ENCODE assay signal across 8 cellular contexts in the genomic region with DNA sequence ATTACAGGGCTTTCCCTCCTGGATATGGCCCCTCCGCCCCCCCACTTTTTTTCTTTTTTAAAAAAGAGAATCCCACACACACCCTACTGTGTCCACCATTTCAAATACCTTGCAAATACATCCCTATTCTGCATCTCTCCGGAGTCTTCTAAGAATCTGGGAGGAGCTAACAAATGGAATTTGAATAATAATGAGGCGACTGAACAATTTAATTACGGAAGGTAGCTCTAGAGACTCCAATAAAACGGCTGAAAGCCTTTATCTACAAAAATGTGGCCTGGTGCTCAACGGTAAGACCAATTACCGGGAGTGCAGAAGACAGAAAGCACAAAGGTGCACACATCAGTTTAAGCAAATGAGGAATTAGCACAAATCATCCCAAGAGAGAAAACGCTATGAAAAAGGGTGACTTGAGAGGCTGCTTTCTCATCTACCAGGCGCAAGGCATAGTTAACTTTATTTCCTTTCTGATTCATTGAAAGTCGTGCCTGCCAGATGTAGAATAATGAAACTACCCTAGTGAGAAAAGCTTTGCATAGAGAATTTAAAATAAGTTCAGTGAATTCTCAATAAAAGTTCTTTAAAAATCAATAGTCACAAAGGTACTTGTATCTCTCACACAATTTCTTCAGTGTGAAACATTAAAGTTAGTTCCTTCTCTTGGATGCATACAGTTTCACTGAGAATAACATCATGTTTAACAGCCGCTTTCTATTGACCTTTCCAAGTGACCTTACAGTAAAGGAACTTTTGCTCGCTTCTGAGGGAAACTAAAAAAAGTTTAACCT. TPM values are rescaled to one million over a fixed set of nuclear protein-coding genes. Genes with fewer than 3 reads are reported as not detected.
DNase-seq lines count a peak whose midpoint lies in the region; ATAC-seq and TF ChIP-seq lines count a peak whose summit lies in the region.

No MANE protein-coding gene starts in this region.

- H3K27me3 ChIP-seq in PC-9 (ENCODE audit: insufficient read depth, low read depth): peaks cover 15% of the 10 kb centered on the region

- no peaks in the 10 kb centered on the region for H3K36me3 ChIP-seq in PC-9 (ENCODE audit: low read depth)

- H3K36me3 Mint-ChIP-seq in endothelial cell (ENCODE audit: low read depth, unreplicated experiment): no peaks in the 10 kb centered on the region

- no peaks in the 10 kb centered on the region for H3K9me3 ChIP-seq in PC-9 (ENCODE audit: insufficient read depth, low read depth)

- H3K4me2 ChIP-seq in PC-9: no peak overlapping the region

- H3K27me3 Mint-ChIP-seq in endothelial cell (ENCODE audit: unreplicated experiment): peaks cover 11% of the 10 kb centered on the region

- H3K4me1 ChIP-seq in PC-9 (replicated peaks; ENCODE audit: insufficient read depth): no peaks in the 10 kb centered on the region

- peak overlapping the region; percentile 49 for H3K27ac Mint-ChIP-seq in endothelial cell (ENCODE audit: unreplicated experiment)

- POLR2A ChIA-PET in PC-9 (lab: Charles Lee; ENCODE audit: unreplicated experiment): no interaction called here

- H4K20me1 ChIP-seq in PC-9 (ENCODE audit: insufficient read depth): no peaks in the 10 kb centered on the region

- H3K4me1 Mint-ChIP-seq in endothelial cell (ENCODE audit: unreplicated experiment): peaks cover 11% of the 10 kb centered on the region

- no peaks in the 10 kb centered on the region for H3K79me2 ChIP-seq in PC-9 (ENCODE audit: low read depth)

- CTCF ChIA-PET in PC-9 (lab: Charles Lee): no interaction called here

- H3K9me3 Mint-ChIP-seq in endothelial cell (ENCODE audit: unreplicated experiment): no peaks in the 10 kb centered on the region

- no peak for TF ChIP-seq CTCF in endothelial cell (IDR thresholded peaks at IDR 0.05; ENCODE audit: unreplicated experiment)
- TF ChIP-seq CTCF in PC-9 (conservative IDR thresholded peaks at IDR 0.05): no peak

- peak; percentile 32 for ATAC-seq in GM18867 (IDR thresholded peaks at IDR 0.05; ENCODE audit: unreplicated experiment)

- intact Hi-C loops in PC-9 (cut with micrococcal nuclease; ENCODE audit: unreplicated experiment): no loop called here

- no peaks in the 10 kb centered on the region for H3K9me2 ChIP-seq in PC-9 (ENCODE audit: insufficient read depth)

- H3K4me3 ChIP-seq in PC-9: no peak overlapping the region

- H3F3A ChIP-seq in PC-9 (ENCODE audit: insufficient read depth, low read depth): no peaks in the 10 kb centered on the region

- H3K4me3 Mint-ChIP-seq in endothelial cell (ENCODE audit: unreplicated experiment): peak overlapping the region; percentile 91

- no peak overlapping the region for H2AFZ ChIP-seq in PC-9

- H3K27ac ChIP-seq in PC-9: no peak overlapping the region

- DNase-seq in NCI-H526 treated with DMSO at 0.1 percent for 48 hours (lab: John Stamatoyannopoulos, UW) (peak; percentile 79), endothelial cell (ENCODE audit: low spot score) (no peak), retina (peak; percentile 24), A172 (ENCODE audit: low spot score) (no peak), PC-9 (no peak), NCI-H2171 treated with DMSO at 0.1 percent for 48 hours (lab: John Stamatoyannopoulos, UW) (no peak)
- no peak for DNase-seq in activated CD4-positive, alpha-beta T cell treated with anti-CD3 and anti-CD28 coated beads for 48 hours

- no TSS peak for BruUV-seq in PC-9 (replicated peaks; lab: Mats Ljungman, UMichigan)

RNA-seq across cellular contexts. Expression of a gene that starts 1.6 kb away (rescaled TPM):
- total RNA-seq in endothelial cell (ENCODE audit: unreplicated experiment) (9.8 TPM), PC-9 (2021) (0.18 TPM in 1 of 2 replicates, not detected in the other)
- total RNA-seq in A172 (2014; rRNA removed; shearing (Covaris generic)): 33.5 and 38.3 TPM in 2 replicates

RNA-seq across cellular contexts. Expression of a gene that starts 22.5 kb away (rescaled TPM):
- total RNA-seq in endothelial cell (ENCODE audit: unreplicated experiment): 70.9 TPM
- total RNA-seq in A172 (2014; rRNA removed; shearing (Covaris generic)): 7.9 and 10.7 TPM in 2 replicates
- 1.8 and 2.7 TPM in 2 replicates for total RNA-seq in PC-9 (2021)

RNA-seq across cellular contexts. Expression of a gene that starts 57.9 kb away (rescaled TPM):
- total RNA-seq in endothelial cell (ENCODE audit: unreplicated experiment): 43.7 TPM
- 36.5 and 39.4 TPM in 2 replicates for total RNA-seq in A172 (2014; rRNA removed; shearing (Covaris generic))
- 19.8 and 29.0 TPM in 2 replicates for total RNA-seq in PC-9 (2021)

Comparison
In these comparisons a context has a peak if more than half of its experiments do, and no peak if none do; other contexts are left out.
1. DNase-seq: peak in NCI-H526 treated with DMSO at 0.1 percent for 48 hours (single experiment) and retina (single experiment); none in endothelial cell (single experiment), A172 (single experiment), activated CD4-positive, alpha-beta T cell treated with anti-CD3 and anti-CD28 coated beads for 48 hours (single experiment), PC-9 (0 of 2) and NCI-H2171 treated with DMSO at 0.1 percent for 48 hours (single experiment).